Comparison of ENCODE assay signal across 1 cellular context in the genomic region with DNA sequence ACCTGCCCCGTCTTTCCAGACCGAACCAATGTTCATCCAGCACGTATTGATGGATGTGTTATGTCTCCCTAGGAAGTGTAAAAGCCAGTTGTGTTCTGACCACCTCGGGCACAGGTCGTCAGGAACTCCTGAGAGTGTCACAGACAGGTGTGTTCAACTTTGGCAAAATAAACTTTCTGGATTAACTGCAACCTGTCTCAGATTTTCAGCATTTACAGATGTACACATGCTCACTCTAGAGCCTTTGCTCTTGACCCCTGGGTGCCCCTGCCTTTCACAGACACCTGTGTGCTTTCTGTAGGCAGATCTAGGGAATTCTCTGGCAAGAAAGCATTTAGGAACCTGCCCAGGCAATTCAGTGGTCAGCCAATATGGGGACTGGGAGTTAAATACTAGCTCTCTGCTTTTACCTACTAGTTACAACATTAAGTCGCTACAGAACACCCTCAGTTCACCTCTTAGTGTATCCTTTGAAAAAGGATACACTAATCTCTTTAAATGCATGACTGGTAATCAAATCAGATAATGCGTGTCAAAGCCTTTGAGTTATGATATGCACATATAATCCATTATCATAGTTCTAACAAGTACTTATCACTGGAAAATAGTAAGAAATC.
A peak's percentile ranks its signal among the peaks of the same experiment; 100 is the strongest.
TF ChIP-seq lines count a peak whose summit lies in the region.

No MANE protein-coding gene starts in this region.

TF ChIP-seq in HepG2, 621 proteins besides CTCF, POLR2A, EP300 and RAD21 (continued from another document and continues in another):
- TF ChIP-seq ZNF253 (CRISPR knock-in tag; IDR thresholded peaks at IDR 0.05; ENCODE audit: borderline replicate concordance) (no peak), SMYD3 (CRISPR knock-in tag; IDR thresholded peaks at IDR 0.05) (no peak; the same call in 1 of the 2 replicates), MAZ (IDR thresholded peaks at IDR 0.05; ENCODE audit: borderline replicate concordance, low read depth, low read length) (no peak), MAZ (CRISPR knock-in tag; IDR thresholded peaks at IDR 0.05; ENCODE audit: low read depth) (0 out of 2 replicates have a peak, but pooled peaks have one; percentile 25), TBL1XR1 (IDR thresholded peaks at IDR 0.05; ENCODE audit: borderline replicate concordance, low read length, partially characterized antibody) (no peak), FOXA3 (CRISPR knock-in tag; IDR thresholded peaks at IDR 0.05) (no peak), SP5 (CRISPR knock-in tag; IDR thresholded peaks at IDR 0.05; ENCODE audit: borderline replicate concordance, low read depth) (no peak), ZNF703 (CRISPR knock-in tag; IDR thresholded peaks at IDR 0.05; ENCODE audit: borderline replicate concordance) (no peak), ZNF432 (CRISPR knock-in tag; IDR thresholded peaks at IDR 0.05; ENCODE audit: borderline replicate concordance) (no peak), ZNF280B (CRISPR knock-in tag; IDR thresholded peaks at IDR 0.05; ENCODE audit: borderline replicate concordance) (no peak), NFKB2 (CRISPR knock-in tag; IDR thresholded peaks at IDR 0.05; ENCODE audit: borderline replicate concordance) (no peak), ZNF616 (CRISPR knock-in tag; IDR thresholded peaks at IDR 0.05; ENCODE audit: low read depth) (no peak), PAF1 (CRISPR knock-in tag; IDR thresholded peaks at IDR 0.05) (no peak), FOXO4 (CRISPR knock-in tag; conservative IDR thresholded peaks at IDR 0.05) (no peak), ZNF543 (CRISPR knock-in tag; IDR thresholded peaks at IDR 0.05) (no peak), ZNF713 (CRISPR knock-in tag; IDR thresholded peaks at IDR 0.05) (no peak), ATF2 (CRISPR knock-in tag; IDR thresholded peaks at IDR 0.05) (no peak), SP140L (CRISPR knock-in tag; IDR thresholded peaks at IDR 0.05; ENCODE audit: borderline replicate concordance) (no peak), SRSF9 (IDR thresholded peaks at IDR 0.05; ENCODE audit: borderline replicate concordance, insufficient read depth, low read depth, low read length, poor library complexity, severe bottlenecking) (no peak), ZNF17 (CRISPR knock-in tag; IDR thresholded peaks at IDR 0.05) (no peak), IRX3 (CRISPR knock-in tag; IDR thresholded peaks at IDR 0.05; ENCODE audit: borderline replicate concordance, low read depth) (no peak), ZBTB42 (CRISPR knock-in tag; IDR thresholded peaks at IDR 0.05) (no peak), ZNF670 (CRISPR knock-in tag; IDR thresholded peaks at IDR 0.05; ENCODE audit: borderline replicate concordance) (peak; percentile 40; the same call in 1 of the 2 replicates), GLMP (CRISPR knock-in tag; IDR thresholded peaks at IDR 0.05; ENCODE audit: borderline replicate concordance) (no peak), TIGD3 (CRISPR knock-in tag; IDR thresholded peaks at IDR 0.05; ENCODE audit: borderline replicate concordance) (no peak), BCL6 (CRISPR knock-in tag; IDR thresholded peaks at IDR 0.05) (peak; percentile 26; the same call in 1 of the 2 replicates), MEF2D (CRISPR knock-in tag; IDR thresholded peaks at IDR 0.05) (0 out of 2 replicates have a peak, but pooled peaks have one; percentile 56), ZFP41 (CRISPR knock-in tag; IDR thresholded peaks at IDR 0.05; ENCODE audit: borderline replicate concordance) (no peak), MNT (IDR thresholded peaks at IDR 0.05) (no peak), ZNF75D (CRISPR knock-in tag; IDR thresholded peaks at IDR 0.05; ENCODE audit: borderline replicate concordance) (no peak), ZBTB1 (CRISPR knock-in tag; IDR thresholded peaks at IDR 0.05; ENCODE audit: borderline replicate concordance) (no peak), NFKBIZ (CRISPR knock-in tag; IDR thresholded peaks at IDR 0.05) (no peak), MBNL3 (CRISPR knock-in tag; conservative IDR thresholded peaks at IDR 0.05) (no peak), ZSCAN12 (CRISPR knock-in tag; IDR thresholded peaks at IDR 0.05) (no peak), MYNN (CRISPR knock-in tag; IDR thresholded peaks at IDR 0.05; ENCODE audit: low read depth) (no peak), ZNF580 (CRISPR knock-in tag; IDR thresholded peaks at IDR 0.05; ENCODE audit: borderline replicate concordance, low read depth) (no peak), PATZ1 (CRISPR knock-in tag; IDR thresholded peaks at IDR 0.05) (no peak), RARA (CRISPR knock-in tag; IDR thresholded peaks at IDR 0.05) (peak; percentile 80), RARG (CRISPR knock-in tag; IDR thresholded peaks at IDR 0.05; ENCODE audit: low read depth) (no peak)
- TF ChIP-seq, protein P1, sequence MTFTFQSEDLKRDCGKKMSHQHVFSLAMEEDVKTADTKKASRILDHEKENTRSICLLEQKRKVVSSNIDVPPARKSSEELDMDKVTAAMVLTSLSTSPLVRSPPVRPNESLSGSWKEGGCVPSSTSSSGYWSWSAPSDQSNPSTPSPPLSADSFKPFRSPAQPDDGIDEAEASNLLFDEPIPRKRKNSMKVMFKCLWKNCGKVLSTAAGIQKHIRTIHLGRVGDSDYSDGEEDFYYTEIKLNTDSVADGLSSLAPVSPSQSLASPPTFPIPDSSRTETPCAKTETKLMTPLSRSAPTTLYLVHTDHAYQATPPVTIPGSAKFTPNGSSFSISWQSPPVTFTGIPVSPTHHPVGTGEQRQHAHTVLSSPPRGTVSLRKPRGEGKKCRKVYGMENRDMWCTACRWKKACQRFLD (CRISPR knock-in tag; IDR thresholded peaks at IDR 0.05; ENCODE audit: borderline replicate concordance) = no peak
- TF ChIP-seq, protein P2, sequence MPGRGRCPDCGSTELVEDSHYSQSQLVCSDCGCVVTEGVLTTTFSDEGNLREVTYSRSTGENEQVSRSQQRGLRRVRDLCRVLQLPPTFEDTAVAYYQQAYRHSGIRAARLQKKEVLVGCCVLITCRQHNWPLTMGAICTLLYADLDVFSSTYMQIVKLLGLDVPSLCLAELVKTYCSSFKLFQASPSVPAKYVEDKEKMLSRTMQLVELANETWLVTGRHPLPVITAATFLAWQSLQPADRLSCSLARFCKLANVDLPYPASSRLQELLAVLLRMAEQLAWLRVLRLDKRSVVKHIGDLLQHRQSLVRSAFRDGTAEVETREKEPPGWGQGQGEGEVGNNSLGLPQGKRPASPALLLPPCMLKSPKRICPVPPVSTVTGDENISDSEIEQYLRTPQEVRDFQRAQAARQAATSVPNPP (CRISPR knock-in tag; IDR thresholded peaks at IDR 0.05) = no peak
- TF ChIP-seq, protein P3, sequence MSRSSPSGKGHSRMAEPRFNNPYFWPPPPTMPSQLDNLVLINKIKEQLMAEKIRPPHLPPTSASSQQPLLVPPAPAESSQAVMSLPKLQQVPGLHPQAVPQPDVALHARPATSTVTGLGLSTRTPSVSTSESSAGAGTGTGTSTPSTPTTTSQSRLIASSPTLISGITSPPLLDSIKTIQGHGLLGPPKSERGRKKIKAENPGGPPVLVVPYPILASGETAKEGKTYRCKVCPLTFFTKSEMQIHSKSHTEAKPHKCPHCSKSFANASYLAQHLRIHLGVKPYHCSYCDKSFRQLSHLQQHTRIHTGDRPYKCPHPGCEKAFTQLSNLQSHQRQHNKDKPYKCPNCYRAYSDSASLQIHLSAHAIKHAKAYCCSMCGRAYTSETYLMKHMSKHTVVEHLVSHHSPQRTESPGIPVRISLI (CRISPR knock-in tag; IDR thresholded peaks at IDR 0.05; ENCODE audit: borderline replicate concordance) = no peak
- TF ChIP-seq, protein P4, sequence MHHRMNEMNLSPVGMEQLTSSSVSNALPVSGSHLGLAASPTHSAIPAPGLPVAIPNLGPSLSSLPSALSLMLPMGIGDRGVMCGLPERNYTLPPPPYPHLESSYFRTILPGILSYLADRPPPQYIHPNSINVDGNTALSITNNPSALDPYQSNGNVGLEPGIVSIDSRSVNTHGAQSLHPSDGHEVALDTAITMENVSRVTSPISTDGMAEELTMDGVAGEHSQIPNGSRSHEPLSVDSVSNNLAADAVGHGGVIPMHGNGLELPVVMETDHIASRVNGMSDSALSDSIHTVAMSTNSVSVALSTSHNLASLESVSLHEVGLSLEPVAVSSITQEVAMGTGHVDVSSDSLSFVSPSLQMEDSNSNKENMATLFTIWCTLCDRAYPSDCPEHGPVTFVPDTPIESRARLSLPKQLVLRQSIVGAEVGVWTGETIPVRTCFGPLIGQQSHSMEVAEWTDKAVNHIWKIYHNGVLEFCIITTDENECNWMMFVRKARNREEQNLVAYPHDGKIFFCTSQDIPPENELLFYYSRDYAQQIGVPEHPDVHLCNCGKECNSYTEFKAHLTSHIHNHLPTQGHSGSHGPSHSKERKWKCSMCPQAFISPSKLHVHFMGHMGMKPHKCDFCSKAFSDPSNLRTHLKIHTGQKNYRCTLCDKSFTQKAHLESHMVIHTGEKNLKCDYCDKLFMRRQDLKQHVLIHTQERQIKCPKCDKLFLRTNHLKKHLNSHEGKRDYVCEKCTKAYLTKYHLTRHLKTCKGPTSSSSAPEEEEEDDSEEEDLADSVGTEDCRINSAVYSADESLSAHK (CRISPR knock-in tag; IDR thresholded peaks at IDR 0.05; ENCODE audit: borderline replicate concordance) = no peak
